8 cellular contexts compared by ENCODE assay signal in the genomic region with DNA sequence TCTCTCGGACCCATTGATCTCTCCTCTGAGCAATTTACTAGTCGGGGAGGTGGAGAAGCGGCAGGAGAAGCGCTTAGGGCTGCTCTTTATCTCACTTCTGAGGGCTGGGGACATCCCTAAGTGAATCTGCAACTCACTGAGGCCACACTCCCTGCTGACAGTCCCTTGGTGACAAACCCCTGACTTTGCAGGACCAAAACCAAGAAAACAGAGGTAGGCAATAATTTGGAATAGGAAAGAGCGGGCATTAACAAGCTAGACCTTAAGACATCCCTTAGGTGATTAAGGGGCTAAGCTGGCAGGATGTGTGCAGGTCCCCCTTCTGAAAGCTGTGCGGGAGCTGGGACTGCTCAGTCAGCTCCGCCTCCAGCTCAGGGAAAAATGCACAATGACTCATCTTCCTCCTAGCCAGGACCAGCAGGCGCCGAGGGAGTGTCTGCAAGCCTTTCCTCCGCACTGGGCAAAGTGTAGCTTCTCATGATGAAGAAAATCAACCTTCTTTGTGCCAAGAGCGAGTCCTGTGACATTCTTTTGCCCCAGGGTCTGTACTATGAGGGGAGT.
DNase-seq lines count a peak whose midpoint lies in the region; ATAC-seq and TF ChIP-seq lines count a peak whose summit lies in the region.

No MANE protein-coding gene starts in this region.

- H3K27me3 ChIP-seq in AG04450 (ENCODE audit: control insufficient read depth, insufficient read depth, low read length) (peaks cover 8% of the 10 kb centered on the region), thyroid gland (no peaks in the 10 kb centered on the region)

- H3K36me3 ChIP-seq in thyroid gland = no peaks in the 10 kb centered on the region

- H3K27me3 Mint-ChIP-seq in brain = peaks cover 17% of the 10 kb centered on the region
- H3K27me3 Mint-ChIP-seq in stimulated activated naive CD8-positive, alpha-beta T cell treated with anti-CD3 and anti-CD28 coated beads, Interleukin-15, Interleukin-2, amounts not matched to agents 100 ng/mL and 50 ng/mL, for 24 hours = peaks cover 35% of the 10 kb centered on the region

- intact Hi-C loops in thyroid gland (cut with DNase I) = no loop called here

- H3K27ac Mint-ChIP-seq in brain = peak overlapping the region in 3 of 5 experiments; percentile 10 to 87 (median 74)
- H3K27ac Mint-ChIP-seq in stimulated activated naive CD8-positive, alpha-beta T cell treated with anti-CD3 and anti-CD28 coated beads, Interleukin-15, Interleukin-2, amounts not matched to agents 100 ng/mL and 50 ng/mL, for 24 hours = no peak overlapping the region

- H3K27ac ChIP-seq in AG04450 (ENCODE audit: low read depth, low read length) = no peak overlapping the region
- H3K27ac ChIP-seq in thyroid gland = no peak overlapping the region

- peak overlapping the region; percentile 28 to 62 (median 56) for H3K4me3 Mint-ChIP-seq in brain
- H3K4me3 Mint-ChIP-seq in stimulated activated naive CD8-positive, alpha-beta T cell treated with anti-CD3 and anti-CD28 coated beads, Interleukin-15, Interleukin-2, amounts not matched to agents 100 ng/mL and 50 ng/mL, for 24 hours = peak overlapping the region; percentile 21

- TF ChIP-seq CTCF in AG04450 (IDR thresholded peaks at IDR 0.05; ENCODE audit: low read depth, low read length) (no peak), brain (conservative IDR thresholded peaks at IDR 0.05) (no peak), thyroid gland (IDR thresholded peaks at IDR 0.05) (no peak)

- WGBS in thyroid gland, 2 donors = 22 to 33% methylated on average over 11 of the region's 11 CpGs

- POLR2A ChIA-PET in AG04450 (lab: Yijun Ruan, JAX) = no interaction called here

- H3K4me1 Mint-ChIP-seq in brain = peaks cover 15% of the 10 kb centered on the region
- H3K4me1 Mint-ChIP-seq in stimulated activated naive CD8-positive, alpha-beta T cell treated with anti-CD3 and anti-CD28 coated beads, Interleukin-15, Interleukin-2, amounts not matched to agents 100 ng/mL and 50 ng/mL, for 24 hours (ENCODE audit: low read depth) = peaks cover 8% of the 10 kb centered on the region

- peak; percentile 38 for ATAC-seq in GM19463 (IDR thresholded peaks at IDR 0.05; ENCODE audit: unreplicated experiment)

- no peaks in the 10 kb centered on the region for H3K9me3 ChIP-seq in AG04450 (ENCODE audit: control insufficient read depth, insufficient read depth, low read length)
- no peaks in the 10 kb centered on the region for H3K9me3 ChIP-seq in thyroid gland

- no peak for TF ChIP-seq POLR2A in thyroid gland (IDR thresholded peaks at IDR 0.05)

- CTCF ChIA-PET in AG04450 (lab: Charles Lee) = no interaction called here

- H3K9me3 Mint-ChIP-seq in brain = peaks cover 0 to 2% (median 0%) of the 10 kb centered on the region in 5 experiments
- no peaks in the 10 kb centered on the region for H3K9me3 Mint-ChIP-seq in stimulated activated naive CD8-positive, alpha-beta T cell treated with anti-CD3 and anti-CD28 coated beads, Interleukin-15, Interleukin-2, amounts not matched to agents 100 ng/mL and 50 ng/mL, for 24 hours

- DNase-seq in AG04450 (ENCODE audit: low read depth, low spot score) (peak; percentile 34), NCI-H446 treated with DMSO at 0.1 percent for 48 hours (lab: John Stamatoyannopoulos, UW) (peak; percentile 41), iris pigment epithelial cell (ENCODE audit: low read depth) (peak; percentile 84), NCI-H774 (lab: John Stamatoyannopoulos, UW) (no peak), thyroid gland (no peak)

- H3K4me3 ChIP-seq in AG04450 (ENCODE audit: low read depth, low read length) (no peak overlapping the region), thyroid gland (replicated peaks in 1 of 3) (no peak overlapping the region)

- H3K4me1 ChIP-seq in thyroid gland = no peaks in the 10 kb centered on the region

- H3K36me3 Mint-ChIP-seq in brain = no peaks in the 10 kb centered on the region
- no peaks in the 10 kb centered on the region for H3K36me3 Mint-ChIP-seq in stimulated activated naive CD8-positive, alpha-beta T cell treated with anti-CD3 and anti-CD28 coated beads, Interleukin-15, Interleukin-2, amounts not matched to agents 100 ng/mL and 50 ng/mL, for 24 hours (ENCODE audit: low read depth)

Comparison
In these comparisons a context has a peak if more than half of its experiments do, and no peak if none do; other contexts are left out.
1. DNase-seq: peak in AG04450 (single experiment), NCI-H446 treated with DMSO at 0.1 percent for 48 hours (single experiment) and iris pigment epithelial cell (single experiment); none in NCI-H774 (single experiment) and thyroid gland (0 of 2).